ENCODE assay signal across 1 cellular context in genomic region chr7:98013386-98013785, GRCh38.
TF ChIP-seq lines count a peak whose summit lies in the region.

No MANE protein-coding gene starts in this region.

TF ChIP-seq in GM23338, 12 proteins besides CTCF, POLR2A, EP300 and RAD21:
- 0 out of 2 replicates have a peak, but pooled peaks have one; percentile 24 for TF ChIP-seq ZNF462 (CRISPR knock-in tag; IDR thresholded peaks at IDR 0.05)
